26 cellular contexts compared by ENCODE assay signal in the genomic region with DNA sequence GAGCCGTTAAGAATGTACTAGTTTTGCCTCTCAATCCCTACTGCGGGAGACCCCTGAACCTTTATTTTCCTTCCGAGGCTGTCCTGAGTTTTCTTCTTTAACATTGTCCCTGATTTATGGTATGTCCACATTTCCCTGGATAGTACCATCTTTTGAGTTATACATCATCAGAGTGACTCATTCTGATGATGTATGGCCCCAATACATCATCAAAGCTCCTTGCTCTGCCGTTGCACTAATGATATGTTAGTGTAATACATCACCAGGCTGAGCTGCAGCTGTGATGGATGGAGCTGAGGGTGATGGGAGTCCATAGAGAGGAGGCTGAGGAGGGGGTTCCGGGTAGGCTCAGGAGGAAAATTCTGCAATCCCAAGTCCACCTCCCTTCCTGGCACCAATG.
DNase-seq lines count a peak whose midpoint lies in the region; ATAC-seq, FAIRE-seq and TF ChIP-seq lines count a peak whose summit lies in the region.
"Had no signal": no experiment of that assay in that cellular context is flagged by ENCODE, and none has a peak within 500 bp of the region (broad histone marks: within the 10 kb centered on the region; RNA-seq: fewer than 3 reads in every experiment).

No MANE protein-coding gene starts in this region.

- H3K9me2 ChIP-seq in hepatocyte (replicated peaks; ENCODE audit: insufficient read depth), result no peaks in the 10 kb centered on the region

- H3K4me3 Mint-ChIP-seq in nephron (no peak overlapping the region), progenitor cell of endocrine pancreas (ENCODE audit: low read depth) (no peak overlapping the region)
- H3K4me3 Mint-ChIP-seq: CD14-positive monocyte; CD4-positive, alpha-beta T cell; CD8-positive, alpha-beta memory T cell; GM23338; H9; HFFc6 had no signal

- H3K27me3 ChIP-seq in hepatocyte, result no peaks in the 10 kb centered on the region
- H3K27me3 ChIP-seq: BLaER1 treated with 17β-estradiol and CSF1 and Interleukin-3, amounts not matched to agents 10 nM and 100 nM had no signal

- H3K79me2 ChIP-seq in hepatocyte, result no peaks in the 10 kb centered on the region

- FAIRE-seq in urothelium cell line (lab: Jason Lieb, UNC), result peak; percentile 48
- FAIRE-seq: A549, D721Med, GM12878 had no signal

- TF ChIP-seq CTCF in hepatocyte (IDR thresholded peaks at IDR 0.05; ENCODE audit: poor library complexity), result no peak
- TF ChIP-seq CTCF in nephron (IDR thresholded peaks at IDR 0.05; ENCODE audit: unreplicated experiment in 3 of 3), result no peak
- no peak for TF ChIP-seq CTCF in progenitor cell of endocrine pancreas (IDR thresholded peaks at IDR 0.05; ENCODE audit: unreplicated experiment)

- no peak for ATAC-seq in HG03097 (IDR thresholded peaks at IDR 0.05; ENCODE audit: low FRiP score, unreplicated experiment)
- ATAC-seq: A549, GM12878, GM23338, HCT116 had no signal

- H3K27me3 Mint-ChIP-seq in nephron (ENCODE audit: low read depth) (peaks cover 5% of the 10 kb centered on the region), progenitor cell of endocrine pancreas (peaks cover 7% of the 10 kb centered on the region)

- H3K27ac Mint-ChIP-seq in nephron (peak overlapping the region; percentile 18 to 37 (median 22)), progenitor cell of endocrine pancreas (no peak overlapping the region)
- H3K27ac Mint-ChIP-seq: CD14-positive monocyte; CD4-positive, alpha-beta T cell; CD8-positive, alpha-beta memory T cell; GM23338; H9; HFFc6 had no signal

- H3K4me1 Mint-ChIP-seq in nephron (peaks cover 21% of the 10 kb centered on the region), progenitor cell of endocrine pancreas (ENCODE audit: low read depth) (peaks cover 7% of the 10 kb centered on the region)
- H3K4me1 Mint-ChIP-seq: CD14-positive monocyte; CD8-positive, alpha-beta memory T cell had no signal

- no peaks in the 10 kb centered on the region for H3K9me3 ChIP-seq in hepatocyte (ENCODE audit: low read depth)
- H3K9me3 ChIP-seq: A549; BE2C; BLaER1 treated with 17β-estradiol and CSF1 and Interleukin-3, amounts not matched to agents 10 nM and 100 nM had no signal

- H3K36me3 ChIP-seq in hepatocyte (replicated peaks; ENCODE audit: insufficient read depth, low read depth), result no peaks in the 10 kb centered on the region
- H3K36me3 ChIP-seq: BE2C; BLaER1 treated with 17β-estradiol and CSF1 and Interleukin-3, amounts not matched to agents 10 nM and 100 nM had no signal

- H2AFZ ChIP-seq in hepatocyte, result no peak overlapping the region
- H2AFZ ChIP-seq: GM23338 had no signal

- WGBS in hepatocyte (ENCODE audit: low lambda C conversion rate, missing lambda C conversion rate), result 62% methylated on average over 5 of the region's 5 CpGs

- H3K9me3 Mint-ChIP-seq in nephron (peaks cover 7% of the 10 kb centered on the region), progenitor cell of endocrine pancreas (ENCODE audit: low read depth) (no peaks in the 10 kb centered on the region)
- H3K9me3 Mint-ChIP-seq: GM23338, HFFc6 had no signal

- peak overlapping the region; percentile 77 for H3K27ac ChIP-seq in hepatocyte
- H3K27ac ChIP-seq: A549; BLaER1 treated with 17β-estradiol and CSF1 and Interleukin-3, amounts not matched to agents 10 nM and 100 nM had no signal

- peaks cover 17% of the 10 kb centered on the region for H3K4me1 ChIP-seq in hepatocyte (ENCODE audit: insufficient read depth)
- H3K4me1 ChIP-seq: BE2C; BLaER1 treated with 17β-estradiol and CSF1 and Interleukin-3, amounts not matched to agents 10 nM and 100 nM had no signal

- DNase-seq in NCI-H69 (lab: John Stamatoyannopoulos, UW) (peak; percentile 13), hepatocyte (ENCODE audit: low spot score) (no peak), urothelium cell line (ENCODE audit: low spot score) (no peak), NCI-H510A treated with DMSO at 0.1 percent for 48 hours (lab: John Stamatoyannopoulos, UW) (no peak), progenitor cell of endocrine pancreas (ENCODE audit: low spot score, unreplicated experiment) (no peak)
- DNase-seq: 8988T; ACHN; AML-193; BE2C; CD4-positive, alpha-beta T cell; CD8-positive, alpha-beta memory T cell; DMS 273 treated with DMSO at 0.1 percent for 48 hours; DMS79; EL; GDM1; H9; HFFc6 had no signal

- H4K20me1 ChIP-seq in hepatocyte (ENCODE audit: insufficient read depth, poor library complexity, severe bottlenecking), result no peaks in the 10 kb centered on the region
- H4K20me1 ChIP-seq: BLaER1 treated with 17β-estradiol and CSF1 and Interleukin-3, amounts not matched to agents 10 nM and 100 nM had no signal

- no peak overlapping the region for H3K4me2 ChIP-seq in hepatocyte
- H3K4me2 ChIP-seq: A549; BLaER1 treated with 17β-estradiol and CSF1 and Interleukin-3, amounts not matched to agents 10 nM and 100 nM; GM23338 had no signal

- H3K36me3 Mint-ChIP-seq in nephron (ENCODE audit: low read depth) (no peaks in the 10 kb centered on the region), progenitor cell of endocrine pancreas (ENCODE audit: insufficient read depth) (no peaks in the 10 kb centered on the region)
- H3K36me3 Mint-ChIP-seq: CD14-positive monocyte; CD8-positive, alpha-beta memory T cell had no signal

- H3K4me3 ChIP-seq in hepatocyte, result no peak overlapping the region
- H3K4me3 ChIP-seq: A549; BLaER1 treated with 17β-estradiol and CSF1 and Interleukin-3, amounts not matched to agents 10 nM and 100 nM; GM12878; GM23338 had no signal
